In the genomic region with DNA sequence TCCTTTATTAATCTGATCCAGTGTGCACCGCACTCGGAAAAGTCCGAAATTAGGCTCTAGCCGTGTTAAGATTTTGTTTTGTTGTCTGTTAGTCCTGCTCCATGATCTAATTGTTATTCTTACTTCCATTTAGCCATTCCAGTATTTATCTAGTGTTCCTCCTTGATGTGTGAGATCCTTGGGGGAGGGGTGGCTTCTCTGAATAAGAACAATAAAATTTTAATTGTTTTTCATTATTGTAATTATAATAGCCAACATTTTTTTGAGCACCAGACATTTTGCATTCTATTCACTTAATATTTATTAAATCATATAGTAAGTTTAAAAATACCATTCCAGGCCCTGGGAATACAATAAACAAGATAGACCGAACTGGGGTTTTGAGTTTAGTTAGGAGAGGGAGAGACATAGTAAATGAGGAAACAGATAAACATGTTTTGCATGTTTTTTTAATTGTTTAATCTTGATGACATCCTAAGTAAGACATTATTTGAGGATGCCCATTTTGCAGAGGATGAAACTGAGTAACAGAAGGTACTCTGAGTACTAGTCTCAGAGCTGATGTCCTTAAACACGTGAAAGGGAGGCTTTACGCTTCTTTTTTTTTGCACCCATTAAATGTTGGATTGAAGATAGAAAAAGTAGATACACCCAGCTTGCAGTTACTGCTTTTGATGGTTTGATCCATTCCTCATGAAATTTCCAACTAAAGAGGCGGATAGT, we compare ENCODE assay signal across 8 cellular contexts. TPM values are rescaled to one million over a fixed set of nuclear protein-coding genes. Genes with fewer than 3 reads are reported as not detected.
DNase-seq lines count a peak whose midpoint lies in the region; ATAC-seq and TF ChIP-seq lines count a peak whose summit lies in the region.

No MANE protein-coding gene starts in this region.

- peaks cover 18% of the 10 kb centered on the region for H3K4me1 ChIP-seq in CD4-positive, CD25-positive, alpha-beta regulatory T cell (ENCODE audit: control insufficient read depth, insufficient read depth, low read length, poor library complexity, severe bottlenecking)

- no peak overlapping the region for H3K27ac ChIP-seq in CD4-positive, CD25-positive, alpha-beta regulatory T cell (ENCODE audit: insufficient read depth, low read length, poor library complexity, severe bottlenecking)

- no peaks in the 10 kb centered on the region for H3K27me3 ChIP-seq in CD4-positive, CD25-positive, alpha-beta regulatory T cell (ENCODE audit: control insufficient read depth, insufficient read depth, low read length)

- no peaks in the 10 kb centered on the region for H3K36me3 ChIP-seq in CD4-positive, CD25-positive, alpha-beta regulatory T cell (ENCODE audit: control insufficient read depth, insufficient read depth, low read length)

- H3K4me3 ChIP-seq in CD4-positive, CD25-positive, alpha-beta regulatory T cell (ENCODE audit: low read depth, low read length) = peak overlapping the region; percentile 84

- H3K4me1 Mint-ChIP-seq in CD4-positive, CD25-positive, alpha-beta regulatory T cell = peaks cover 5 to 40% (median 20%) of the 10 kb centered on the region in 4 donors
- H3K4me1 Mint-ChIP-seq in nephron progenitor cell = peaks cover 9% of the 10 kb centered on the region

- no peak for TF ChIP-seq CTCF in nephron progenitor cell (IDR thresholded peaks at IDR 0.05)

- DNase-seq in CD4-positive, CD25-positive, alpha-beta regulatory T cell = no peak
- peak; percentile 23 for DNase-seq in M059J (ENCODE audit: low read depth)
- peak; percentile 19 for DNase-seq in dermis blood vessel endothelial cell
- no peak for DNase-seq in nephron progenitor cell
- DNase-seq in midbrain (lab: John Stamatoyannopoulos, UW) = no peak
- DNase-seq in SW 1271 (lab: John Stamatoyannopoulos, UW) = no peak
- no peak for DNase-seq in cerebellar nuclear complex (lab: John Stamatoyannopoulos, UW)

- no peaks in the 10 kb centered on the region for H3K9me3 ChIP-seq in CD4-positive, CD25-positive, alpha-beta regulatory T cell (ENCODE audit: control insufficient read depth in 2 of 2, low read length in 2 of 2)

- H3K36me3 Mint-ChIP-seq in CD4-positive, CD25-positive, alpha-beta regulatory T cell = no peaks in the 10 kb centered on the region
- peaks cover 5% of the 10 kb centered on the region for H3K36me3 Mint-ChIP-seq in nephron progenitor cell (ENCODE audit: low read depth)

- H3K4me3 Mint-ChIP-seq in CD4-positive, CD25-positive, alpha-beta regulatory T cell = peak overlapping the region; percentile 90 to 99 (median 93)
- H3K4me3 Mint-ChIP-seq in nephron progenitor cell = peak overlapping the region; percentile 91

- peak overlapping the region; percentile 32 to 89 (median 83) for H3K27ac Mint-ChIP-seq in CD4-positive, CD25-positive, alpha-beta regulatory T cell
- peak overlapping the region; percentile 75 for H3K27ac Mint-ChIP-seq in nephron progenitor cell

- no peaks in the 10 kb centered on the region for H3K27me3 Mint-ChIP-seq in CD4-positive, CD25-positive, alpha-beta regulatory T cell
- H3K27me3 Mint-ChIP-seq in nephron progenitor cell (ENCODE audit: low read depth, poor library complexity) = no peaks in the 10 kb centered on the region

- H3K9me3 Mint-ChIP-seq in CD4-positive, CD25-positive, alpha-beta regulatory T cell = no peaks in the 10 kb centered on the region
- no peaks in the 10 kb centered on the region for H3K9me3 Mint-ChIP-seq in nephron progenitor cell

- no peak for ATAC-seq in CD4-positive, CD25-positive, alpha-beta regulatory T cell (ENCODE audit: low read depth in 2 of 2)
- no peak for ATAC-seq in GM18907 (IDR thresholded peaks at IDR 0.05; ENCODE audit: unreplicated experiment)

RNA-seq across cellular contexts. Expression of gene CBFA2T2, which starts 1.2 kb away (rescaled TPM):
- total RNA-seq in CD4-positive, CD25-positive, alpha-beta regulatory T cell = 31.0 TPM
- 10 to 100 TPM; 11.8 to 14.8 (median 13.2) TPM for polyA plus RNA-seq in CD4-positive, CD25-positive, alpha-beta regulatory T cell
- 7.5 and 13.8 TPM in 2 replicates for total RNA-seq in M059J (2014; rRNA removed; shearing (Covaris generic))
- total RNA-seq in dermis blood vessel endothelial cell = 4.2 and 5.3 TPM in 2 replicates

RNA-seq across cellular contexts. Expression of gene SNTA1, which starts 47.5 kb away (rescaled TPM):
- total RNA-seq in CD4-positive, CD25-positive, alpha-beta regulatory T cell = 6.2 TPM
- polyA plus RNA-seq in CD4-positive, CD25-positive, alpha-beta regulatory T cell = 1 to 10 TPM; 3.8 to 8.0 (median 4.9) TPM
- 25.8 and 32.4 TPM in 2 replicates for total RNA-seq in M059J (2014; rRNA removed; shearing (Covaris generic))
- total RNA-seq in dermis blood vessel endothelial cell = 7.2 and 8.8 TPM in 2 replicates

Comparison
In these comparisons a context has a peak if more than half of its experiments do, and no peak if none do; other contexts are left out.
1. DNase-seq: peak in M059J (single experiment) and dermis blood vessel endothelial cell (single experiment); none in CD4-positive, CD25-positive, alpha-beta regulatory T cell (0 of 3), nephron progenitor cell (single experiment), midbrain (single experiment), SW 1271 (0 of 2) and cerebellar nuclear complex (0 of 2).